Comparison of ENCODE assay signal across 15 cellular contexts in genomic region chr17:3889613-3890012, GRCh38. TPM values are rescaled to one million over a fixed set of nuclear protein-coding genes. Genes with fewer than 3 reads are reported as not detected.
A peak's percentile ranks its signal among the peaks of the same experiment; 100 is the strongest.
DNase-seq lines count a peak whose midpoint lies in the region; ATAC-seq and TF ChIP-seq lines count a peak whose summit lies in the region.
"Had no signal": no experiment of that assay in that cellular context is flagged by ENCODE, and none has a peak within 500 bp of the region (broad histone marks: within the 10 kb centered on the region; RNA-seq: fewer than 3 reads in every experiment).

No MANE protein-coding gene starts in this region.

- TF ChIP-seq EP300 in ovary (IDR thresholded peaks at IDR 0.05): no peak

- WGBS in ovary, 3 donors: 74 to 85% (median 81%) methylated on average over 9 of the region's 9 CpGs

- no peak overlapping the region for H3K27ac Mint-ChIP-seq in activated T-helper 17 cell treated with anti-CD3 and anti-CD28 coated beads, Interleukin-2, amount 50 U/mL, for 72 hours
- H3K27ac Mint-ChIP-seq: activated CD4-positive, alpha-beta memory T cell treated with anti-CD3 and anti-CD28 coated beads for 36 hours; type B pancreatic cell had no signal

- no peak for ATAC-seq in left cardiac atrium
- no peak for ATAC-seq in GM21825 (IDR thresholded peaks at IDR 0.05; ENCODE audit: unreplicated experiment)
- ATAC-seq in HG02642 (IDR thresholded peaks at IDR 0.05; ENCODE audit: poor library complexity, unreplicated experiment): no peak
- no peak for ATAC-seq in activated T-helper 17 cell treated with anti-CD3 and anti-CD28 coated beads, Interleukin-2, amount 50 U/mL, for 72 hours (replicated peaks)

- H3K4me3 Mint-ChIP-seq in activated T-helper 17 cell treated with anti-CD3 and anti-CD28 coated beads, Interleukin-2, amount 50 U/mL, for 72 hours: no peak overlapping the region
- H3K4me3 Mint-ChIP-seq: activated CD4-positive, alpha-beta memory T cell treated with anti-CD3 and anti-CD28 coated beads for 36 hours had no signal

- H3K9me3 Mint-ChIP-seq in activated T-helper 17 cell treated with anti-CD3 and anti-CD28 coated beads, Interleukin-2, amount 50 U/mL, for 72 hours: no peaks in the 10 kb centered on the region
- H3K9me3 Mint-ChIP-seq: activated CD4-positive, alpha-beta memory T cell treated with anti-CD3 and anti-CD28 coated beads for 36 hours; type B pancreatic cell had no signal

- peak overlapping the region in 1 of 2 donors; percentile 37 for H3K9ac ChIP-seq in colonic mucosa (ENCODE audit: low read depth in 2 of 2, low read length in 2 of 2)

- intact Hi-C loops in left cardiac atrium (cut with DNase I) (no loop called here), colonic mucosa (cut with DNase I) (no loop called here), ovary (cut with DNase I) (no loop called here)

- H3K27me3 ChIP-seq in right atrium auricular region (no peaks in the 10 kb centered on the region), colonic mucosa (no peaks in the 10 kb centered on the region), ovary (no peaks in the 10 kb centered on the region)

- TF ChIP-seq POLR2A in ovary (IDR thresholded peaks at IDR 0.05): no peak

- H3K9me3 ChIP-seq in right atrium auricular region (no peaks in the 10 kb centered on the region), colonic mucosa (no peaks in the 10 kb centered on the region), ovary (no peaks in the 10 kb centered on the region)

- DNase-seq in right atrium auricular region (ENCODE audit: low spot score) (no peak), left cardiac atrium (no peak), colonic mucosa (no peak), ovary (peak in 3 of 5 donors; percentile 30 to 58 (median 55)), middle frontal gyrus (ENCODE audit: extremely low spot score, low spot score) (no peak)
- DNase-seq: central memory CD4-positive, alpha-beta T cell; DND-41; midbrain; NCI-H1048; OCI-M1 had no signal

- peaks cover 0 to 84% of the 10 kb centered on the region in 2 donors for H3K4me1 ChIP-seq in right atrium auricular region
- peaks cover 23% of the 10 kb centered on the region for H3K4me1 ChIP-seq in colonic mucosa
- H3K4me1 ChIP-seq in ovary (ENCODE audit: insufficient read depth): peaks cover 22% of the 10 kb centered on the region

- peak overlapping the region in 1 of 2 donors; percentile 1 for H3K4me3 ChIP-seq in right atrium auricular region
- H3K4me3 ChIP-seq in colonic mucosa: no peak overlapping the region
- H3K4me3 ChIP-seq in ovary: no peak overlapping the region

- H3K27me3 Mint-ChIP-seq in activated T-helper 17 cell treated with anti-CD3 and anti-CD28 coated beads, Interleukin-2, amount 50 U/mL, for 72 hours: no peaks in the 10 kb centered on the region
- H3K27me3 Mint-ChIP-seq: activated CD4-positive, alpha-beta memory T cell treated with anti-CD3 and anti-CD28 coated beads for 36 hours had no signal

- H3K36me3 Mint-ChIP-seq in activated T-helper 17 cell treated with anti-CD3 and anti-CD28 coated beads, Interleukin-2, amount 50 U/mL, for 72 hours (ENCODE audit: low read depth): no peaks in the 10 kb centered on the region
- H3K36me3 Mint-ChIP-seq: activated CD4-positive, alpha-beta memory T cell treated with anti-CD3 and anti-CD28 coated beads for 36 hours; type B pancreatic cell had no signal

- TF ChIP-seq CTCF in right atrium auricular region (IDR thresholded peaks at IDR 0.05) (no peak), colonic mucosa (IDR thresholded peaks at IDR 0.05) (no peak), ovary (IDR thresholded peaks at IDR 0.05) (no peak)

- peaks cover 36% of the 10 kb centered on the region for H3K4me1 Mint-ChIP-seq in activated T-helper 17 cell treated with anti-CD3 and anti-CD28 coated beads, Interleukin-2, amount 50 U/mL, for 72 hours

- peak overlapping the region; percentile 74 to 85 for H3K27ac ChIP-seq in right atrium auricular region
- H3K27ac ChIP-seq in colonic mucosa: peak overlapping the region; percentile 12
- peak overlapping the region; percentile 87 to 95 for H3K27ac ChIP-seq in ovary

- H3K36me3 ChIP-seq in right atrium auricular region: peaks cover 7% of the 10 kb centered on the region
- no peaks in the 10 kb centered on the region for H3K36me3 ChIP-seq in colonic mucosa
- no peaks in the 10 kb centered on the region for H3K36me3 ChIP-seq in ovary

RNA-seq across cellular contexts. Expression of gene CAMKK1, which starts 3.2 kb away (rescaled TPM):
- total RNA-seq in right atrium auricular region: 1 to 10 TPM; 3.0 to 3.2 TPM
- 1 to 10 TPM; 4.1 to 5.1 TPM for total RNA-seq in left cardiac atrium
- total RNA-seq in colonic mucosa: 1 to 10 TPM; 3.6 to 7.2 TPM
- total RNA-seq in ovary: 10 to 100 TPM in 3 of 7 donors, 1 to 10 TPM in 4; 4.7 to 15.1 (median 9.8) TPM
- 1 to 10 TPM; 2.8 to 4.6 TPM for polyA plus RNA-seq in ovary
- total RNA-seq in activated T-helper 17 cell treated with anti-CD3 and anti-CD28 coated beads, Interleukin-2, amount 50 U/mL, for 72 hours: 1 to 10 TPM; 4.0 to 4.9 TPM

RNA-seq across cellular contexts. Expression of gene P2RX1, which starts 26.7 kb away (rescaled TPM):
- total RNA-seq in right atrium auricular region: 1 to 10 TPM in 1 of 2 donors, under 1 TPM in 1; 0.85 to 2.8 TPM
- total RNA-seq in left cardiac atrium: 1 to 10 TPM in 1 of 2 donors, under 1 TPM in 1; 0.62 to 3.5 TPM
- 1 to 10 TPM; 2.7 to 4.8 TPM for total RNA-seq in colonic mucosa
- 1 to 10 TPM in 2 of 7 donors, under 1 TPM in 5; 0.24 to 3.0 (median 0.65) TPM for total RNA-seq in ovary
- polyA plus RNA-seq in ovary: 1 to 10 TPM; 3.2 to 4.6 TPM
- total RNA-seq in activated T-helper 17 cell treated with anti-CD3 and anti-CD28 coated beads, Interleukin-2, amount 50 U/mL, for 72 hours: 1 to 10 TPM in 1 of 2 donors, not detected in 1; 1.6 TPM

RNA-seq across cellular contexts. Expression of gene NCBP3, which starts 43.6 kb away (rescaled TPM):
- total RNA-seq in right atrium auricular region (10 to 100 TPM; 15.2 to 21.4 TPM), left cardiac atrium (10 to 100 TPM; 16.3 to 24.4 TPM), colonic mucosa (10 to 100 TPM; 31.3 to 41.2 TPM), ovary (10 to 100 TPM; 15.7 to 43.2 (median 37.6) TPM)
- 10 to 100 TPM; 17.7 to 38.9 TPM for polyA plus RNA-seq in ovary
- total RNA-seq in activated T-helper 17 cell treated with anti-CD3 and anti-CD28 coated beads, Interleukin-2, amount 50 U/mL, for 72 hours: 10 to 100 TPM; 30.8 to 40.4 TPM

Comparison
In these comparisons a context has a peak if more than half of its experiments do, and no peak if none do; other contexts are left out.
1. DNase-seq: peak in ovary (3 of 5); none in right atrium auricular region (single experiment), left cardiac atrium (single experiment), colonic mucosa (single experiment) and middle frontal gyrus (single experiment).
2. H3K27ac ChIP-seq: peak in every context shown above with its lines; median percentile 91 in ovary; 80 in right atrium auricular region; 12 in colonic mucosa.